15 cellular contexts compared by ENCODE assay signal in genomic region chr5:17096975-17097695, GRCh38.
DNase-seq lines count a peak whose midpoint lies in the region; ATAC-seq and TF ChIP-seq lines count a peak whose summit lies in the region.
"Had no signal": no experiment of that assay in that cellular context is flagged by ENCODE, and none has a peak within 500 bp of the region (broad histone marks: within the 10 kb centered on the region; RNA-seq: fewer than 3 reads in every experiment).

No MANE protein-coding gene starts in this region.

- H3K4me1 Mint-ChIP-seq in stimulated activated naive B cell treated with anti-CD40 and anti-IgM and Interleukin-4, amounts not matched to agents 10 μg/mL and 1 μg/mL and 100 μg/mL, for 72 hours, result no peaks in the 10 kb centered on the region

- H3K9me3 ChIP-seq in A673 (ENCODE audit: low read depth, low read length, poor library complexity, severe bottlenecking) (no peaks in the 10 kb centered on the region), SK-N-MC (ENCODE audit: low read depth, low read length) (no peaks in the 10 kb centered on the region)
- H3K9me3 ChIP-seq: Peyer's patch had no signal

- no peak overlapping the region for H3K4me3 ChIP-seq in A673 (ENCODE audit: low read depth, low read length, poor library complexity, severe bottlenecking)
- no peak overlapping the region for H3K4me3 ChIP-seq in SK-N-MC
- H3K4me3 ChIP-seq in foreskin fibroblast (ENCODE audit: low read depth in 1 of 2, low read length in 2 of 2), result no peak overlapping the region
- H3K4me3 ChIP-seq: Peyer's patch had no signal

- H3K27ac Mint-ChIP-seq in stimulated activated naive B cell treated with anti-CD40 and anti-IgM and Interleukin-4, amounts not matched to agents 10 μg/mL and 1 μg/mL and 100 μg/mL, for 72 hours, result no peak overlapping the region

- H3K36me3 ChIP-seq in A673 (ENCODE audit: insufficient read depth, low read length, poor library complexity, severe bottlenecking), result no peaks in the 10 kb centered on the region
- no peaks in the 10 kb centered on the region for H3K36me3 ChIP-seq in SK-N-MC (ENCODE audit: insufficient read depth, low read length)
- H3K36me3 ChIP-seq: Peyer's patch had no signal

- H3K4me1 ChIP-seq in A673 (ENCODE audit: insufficient read depth, low read length, poor library complexity, severe bottlenecking), result peaks cover 14% of the 10 kb centered on the region
- H3K4me1 ChIP-seq: Peyer's patch had no signal

- H3K9me3 Mint-ChIP-seq in stimulated activated naive B cell treated with anti-CD40 and anti-IgM and Interleukin-4, amounts not matched to agents 10 μg/mL and 1 μg/mL and 100 μg/mL, for 72 hours, result no peaks in the 10 kb centered on the region

- intact Hi-C loops in A673 (cut with micrococcal nuclease; ENCODE audit: unreplicated experiment) (no loop called here), left ventricle myocardium superior (cut with micrococcal nuclease) (no loop called here)

- no peak for TF ChIP-seq CTCF in A673 (conservative IDR thresholded peaks at IDR 0.05; ENCODE audit: low read depth, low read length)
- no peak for TF ChIP-seq CTCF in foreskin fibroblast (IDR thresholded peaks at IDR 0.05; ENCODE audit: low read depth, low read length)

- H3K27ac ChIP-seq in A673 (ENCODE audit: low read depth, low read length, poor library complexity, severe bottlenecking) (no peak overlapping the region), SK-N-MC (0 out of 2 replicates have a peak overlapping the region, but pooled peaks have one; percentile 13)
- H3K27ac ChIP-seq: KMS-11, Peyer's patch had no signal

- H3K9ac ChIP-seq in SK-N-MC (ENCODE audit: insufficient read length), result no peak overlapping the region
- H3K9ac ChIP-seq: KMS-11 had no signal

- peaks cover 7% of the 10 kb centered on the region in 2 donors for H3K27me3 Mint-ChIP-seq in stimulated activated naive B cell treated with anti-CD40 and anti-IgM and Interleukin-4, amounts not matched to agents 10 μg/mL and 1 μg/mL and 100 μg/mL, for 72 hours

- DNase-seq in A673 (ENCODE audit: low spot score) (peak; percentile 56), NCI-H1092 treated with DMSO at 0.1 percent for 48 hours (lab: John Stamatoyannopoulos, UW) (peak; percentile 80), SK-N-MC (ENCODE audit: low read depth, low spot score) (no peak), iPS-NIHi11 (ENCODE audit: low spot score) (peak; percentile 42), foreskin fibroblast (no peak), left ventricle myocardium superior (no peak)
- no peak for DNase-seq in activated T-cell treated with anti-CD3 and anti-CD28 coated beads, Interleukin-2, amount 50 U/mL, for 1 hour
- no peak for DNase-seq in stimulated activated naive B cell treated with anti-CD40 and anti-IgM and Interleukin-4, amounts not matched to agents 10 μg/mL and 1 μg/mL and 100 μg/mL, for 72 hours
- DNase-seq: activated naive CD4-positive, alpha-beta T cell treated with Interleukin-2 at 50 U/mL for 16 hours; central memory CD4-positive, alpha-beta T cell; DMS 273 treated with DMSO at 0.1 percent for 48 hours; midbrain; Peyer's patch; stimulated activated CD4-positive, alpha-beta T cell treated with anti-CD3 and anti-CD28 coated beads, Interleukin-2, amount 100 ng/mL, for 24 hours had no signal

- CTCF ChIA-PET in A673 (lab: Charles Lee), result no interaction called here

- POLR2A ChIA-PET in A673 (lab: Charles Lee; ENCODE audit: low non-redundant PET), result interaction anchor here (0.6 kb wide), 1 partner anchor 69 kb away, joined by 3 read pairs; no protein-coding TSS in a partner anchor

- H3K27me3 ChIP-seq in A673 (replicated peaks; ENCODE audit: insufficient read depth, low read depth, low read length, poor library complexity), result no peaks in the 10 kb centered on the region
- H3K27me3 ChIP-seq: Peyer's patch had no signal

- no TSS peak for BruUV-seq in A673 (replicated peaks; lab: Mats Ljungman, UMichigan)

- no peaks in the 10 kb centered on the region for H3K36me3 Mint-ChIP-seq in stimulated activated naive B cell treated with anti-CD40 and anti-IgM and Interleukin-4, amounts not matched to agents 10 μg/mL and 1 μg/mL and 100 μg/mL, for 72 hours

- ATAC-seq in left ventricle myocardium superior, result no peak
- no peak for ATAC-seq in stimulated activated naive B cell treated with anti-CD40 and anti-IgM and Interleukin-4, amounts not matched to agents 10 μg/mL and 1 μg/mL and 100 μg/mL, for 72 hours (replicated peaks)

- no peak overlapping the region for H3K4me3 Mint-ChIP-seq in stimulated activated naive B cell treated with anti-CD40 and anti-IgM and Interleukin-4, amounts not matched to agents 10 μg/mL and 1 μg/mL and 100 μg/mL, for 72 hours

Comparison
In these comparisons a context has a peak if more than half of its experiments do, and no peak if none do; other contexts are left out.
1. DNase-seq: peak in A673 (single experiment), NCI-H1092 treated with DMSO at 0.1 percent for 48 hours (single experiment) and iPS-NIHi11 (single experiment); none in SK-N-MC (single experiment), activated T-cell treated with anti-CD3 and anti-CD28 coated beads, Interleukin-2, amount 50 U/mL, for 1 hour (single experiment), foreskin fibroblast (0 of 2), left ventricle myocardium superior (single experiment) and stimulated activated naive B cell treated with anti-CD40 and anti-IgM and Interleukin-4, amounts not matched to agents 10 μg/mL and 1 μg/mL and 100 μg/mL, for 72 hours (single experiment).